Comparison of ENCODE assay signal across 1 cellular context in genomic region chrX:42027367-42028025, GRCh38.
A peak's percentile ranks its signal among the peaks of the same experiment; 100 is the strongest.
TF ChIP-seq lines count a peak whose summit lies in the region.

No MANE protein-coding gene starts in this region.

TF ChIP-seq in HepG2, 621 proteins besides CTCF, POLR2A, EP300 and RAD21:
- no peak for TF ChIP-seq HNF1A (IDR thresholded peaks at IDR 0.05; ENCODE audit: low read depth)
- peak; percentile 67; the same call in 1 of the 2 replicates for TF ChIP-seq HNF1A (CRISPR knock-in tag; IDR thresholded peaks at IDR 0.05; ENCODE audit: borderline replicate concordance)
- TF ChIP-seq MEF2D (CRISPR knock-in tag; IDR thresholded peaks at IDR 0.05): no peak
- TF ChIP-seq PAXIP1 (CRISPR knock-in tag; conservative IDR thresholded peaks at IDR 0.05): 0 out of 2 replicates have a peak, but pooled peaks have one; percentile 28
- TF ChIP-seq KMT2B (CRISPR knock-in tag; IDR thresholded peaks at IDR 0.05): no peak
